In genomic region chr2:233406865-233407264, GRCh38 we compare ENCODE assay signal across 13 cellular contexts.
"Had no signal": no experiment of that assay in that cellular context is flagged by ENCODE, and none has a peak within 500 bp of the region (broad histone marks: within the 10 kb centered on the region; RNA-seq: fewer than 3 reads in every experiment).

No MANE protein-coding gene starts in this region.

- H3K4me3 Mint-ChIP-seq: activated naive CD8-positive, alpha-beta T cell treated with anti-CD3 and anti-CD28 coated beads, Interleukin-2, amount 10 ng/mL, durations not matched to agents 7 days and 5 days; neural crest cell had no signal

- H3K4me1 Mint-ChIP-seq: neural crest cell had no signal

- H3K9me3 ChIP-seq: colonic mucosa, pancreas had no signal

- ATAC-seq: pancreas had no signal

- H3K36me3 ChIP-seq: colonic mucosa, pancreas had no signal

- H3K27me3 ChIP-seq: colonic mucosa, pancreas had no signal

- H3K4me3 ChIP-seq: colonic mucosa, pancreas had no signal

- H3K27ac Mint-ChIP-seq: activated naive CD8-positive, alpha-beta T cell treated with anti-CD3 and anti-CD28 coated beads, Interleukin-2, amount 10 ng/mL, durations not matched to agents 7 days and 5 days had no signal

- H3K27ac ChIP-seq: colonic mucosa, pancreas had no signal

- DNase-seq: activated CD4-positive, CD25-positive, alpha-beta regulatory T cell treated with anti-CD3 and anti-CD28 coated beads, Interleukin-2, amount 50 U/mL, for 72 hours; activated effector memory CD4-positive, alpha-beta T cell treated with Interleukin-2 at 50 U/mL for 16 hours; activated naive CD8-positive, alpha-beta T cell treated with anti-CD3 and anti-CD28 coated beads, Interleukin-2, amount 10 ng/mL, durations not matched to agents 7 days and 5 days; aorta; colonic mucosa; effector CD4-positive, alpha-beta T cell; foreskin melanocyte; mammary epithelial cell; pancreas; stimulated activated CD4-positive, alpha-beta T cell treated with anti-CD3 and anti-CD28 coated beads, Interleukin-4, amount 100 ng/mL, for 1 hour; substantia nigra; trophoblast cell had no signal

- H3K27me3 Mint-ChIP-seq: activated naive CD8-positive, alpha-beta T cell treated with anti-CD3 and anti-CD28 coated beads, Interleukin-2, amount 10 ng/mL, durations not matched to agents 7 days and 5 days had no signal
